9 cellular contexts compared by ENCODE assay signal in genomic region chr4:89024051-89024675, GRCh38. TPM values are rescaled to one million over a fixed set of nuclear protein-coding genes. Genes with fewer than 3 reads are reported as not detected.
DNase-seq lines count a peak whose midpoint lies in the region; ATAC-seq and TF ChIP-seq lines count a peak whose summit lies in the region.
"Had no signal": no experiment of that assay in that cellular context is flagged by ENCODE, and none has a peak within 500 bp of the region (broad histone marks: within the 10 kb centered on the region; RNA-seq: fewer than 3 reads in every experiment).

No MANE protein-coding gene starts in this region.

- CTCF ChIA-PET in T-cell (lab: Charles Lee) = interaction anchor here (0.6 to 7.0 kb wide), 28 partner anchors 20 to 499 kb away, joined by 3 to 131 read pairs (median 5); no protein-coding TSS in a partner anchor

- H3K4me3 Mint-ChIP-seq in T-cell = no peak overlapping the region
- H3K4me3 Mint-ChIP-seq: IgD-negative memory B cell had no signal

- ATAC-seq in GM18508 (IDR thresholded peaks at IDR 0.05; ENCODE audit: insufficient read depth, unreplicated experiment) (peak; percentile 86), HG02885 (IDR thresholded peaks at IDR 0.05; ENCODE audit: poor library complexity, unreplicated experiment) (peak; percentile 99), T-cell (replicated peaks in 1 of 4) (peak; percentile 88 to 99 (median 90)), left lobe of liver (peak; percentile 100)

- POLR2A ChIA-PET in T-cell (lab: Charles Lee) = no interaction called here

- peaks cover 2 to 8% (median 3%) of the 10 kb centered on the region in 3 donors for H3K4me1 Mint-ChIP-seq in T-cell
- H3K4me1 Mint-ChIP-seq: IgD-negative memory B cell had no signal

- H3K27ac Mint-ChIP-seq in T-cell = no peak overlapping the region
- H3K27ac Mint-ChIP-seq: IgD-negative memory B cell had no signal

- H3K36me3 Mint-ChIP-seq in T-cell = no peaks in the 10 kb centered on the region

- TF ChIP-seq CTCF in AG10803 (conservative IDR thresholded peaks at IDR 0.05; ENCODE audit: low read length) (peak; percentile 89), choroid plexus epithelial cell (conservative IDR thresholded peaks at IDR 0.05; ENCODE audit: low read depth, low read length) (peak; percentile 78)

- H3K27me3 Mint-ChIP-seq in T-cell = peaks cover 0 to 1% of the 10 kb centered on the region in 2 donors
- H3K27me3 Mint-ChIP-seq: IgD-negative memory B cell had no signal

- no peaks in the 10 kb centered on the region for H3K9me3 Mint-ChIP-seq in T-cell
- H3K9me3 Mint-ChIP-seq: IgD-negative memory B cell had no signal

- H3K4me3 ChIP-seq in AG10803 (ENCODE audit: low read length) (no peak overlapping the region), choroid plexus epithelial cell (ENCODE audit: low read depth, low read length) (no peak overlapping the region)

- DNase-seq in AG10803 (ENCODE audit: low read depth) = peak; percentile 77
- DNase-seq in NCI-H1436 treated with DMSO at 0.1 percent for 48 hours (lab: John Stamatoyannopoulos, UW) = peak; percentile 49
- DNase-seq in T-cell = peak in 31 of 34 experiments; percentile 6 to 65 (median 42)
- peak; percentile 90 for DNase-seq in choroid plexus epithelial cell (ENCODE audit: low read depth)
- DNase-seq in left lobe of liver (ENCODE audit: low spot score) = peak; percentile 56
- peak; percentile 35 for DNase-seq in stimulated activated CD8-positive, alpha-beta memory T cell treated with anti-CD3 and anti-CD28 coated beads, Interleukin-12 subunit alpha, Interleukin-12 subunit beta, amount 100 ng/mL, for 1 hour (ENCODE audit: low read depth)

RNA-seq across cellular contexts. Expression of gene FAM13A, which starts 32.8 kb away (rescaled TPM):
- total RNA-seq in T-cell = 10 to 100 TPM; 11.3 to 92.9 (median 22.7) TPM
- total RNA-seq in left lobe of liver = 70.2 TPM

Comparison
In these comparisons a context has a peak if more than half of its experiments do, and no peak if none do; other contexts are left out.
1. DNase-seq: peak in every context shown above with its lines; median percentile 90 in choroid plexus epithelial cell; 77 in AG10803; 56 in left lobe of liver; 49 in NCI-H1436 treated with DMSO at 0.1 percent for 48 hours; 42 in T-cell; 35 in stimulated activated CD8-positive, alpha-beta memory T cell treated with anti-CD3 and anti-CD28 coated beads, Interleukin-12 subunit alpha, Interleukin-12 subunit beta, amount 100 ng/mL, for 1 hour.